ENCODE assay signal across 8 cellular contexts in genomic region chr17:50866261-50866949, GRCh38. TPM values are rescaled to one million over a fixed set of nuclear protein-coding genes. Genes with fewer than 3 reads are reported as not detected.
DNase-seq lines count a peak whose midpoint lies in the region; ATAC-seq, FAIRE-seq and TF ChIP-seq lines count a peak whose summit lies in the region.

Gene TOB1 (minus strand): TSS chr17:50866354. CDS start chr17:50864017, 2,337 bp downstream.

- H3K27ac Mint-ChIP-seq in activated CD4-positive, alpha-beta T cell treated with anti-CD3 and anti-CD28 coated beads for 36 hours: peak within 1 kb of the TSS; percentile 98
- peak within 1 kb of the TSS; percentile 98 for H3K27ac Mint-ChIP-seq in chondrocyte (ENCODE audit: unreplicated experiment)

- peak within 1 kb of the TSS; percentile 82 for H3K4me3 ChIP-seq in BE2C (ENCODE audit: low read depth, low read length)

- no peaks in the 10 kb centered on the region for H3K9me3 ChIP-seq in BE2C

- H3K27ac ChIP-seq in layer of hippocampus (ENCODE audit: low read depth, low read length): peak within 1 kb of the TSS; percentile 100

- H3K36me3 ChIP-seq in BE2C: peaks cover 17% of the 10 kb centered on the region

- POLR2A ChIA-PET in activated CD4-positive, alpha-beta T cell treated with anti-CD3 and anti-CD28 coated beads for 36 hours (lab: Charles Lee): interaction anchor here (0.6 to 3.1 kb wide), 23 partner anchors 10 to 445 kb away, joined by 3 to 18 read pairs (median 4); partner anchors contain the start of genes LUC7L3, NME1 and SPAG9

- H3K4me1 ChIP-seq in BE2C: peaks cover 3% of the 10 kb centered on the region; the same call in 1 of the 2 replicates

- peak; percentile 84 for FAIRE-seq in GM19239 (lab: Jason Lieb, UNC)

- CTCF ChIA-PET in activated CD4-positive, alpha-beta T cell treated with anti-CD3 and anti-CD28 coated beads for 36 hours (lab: Charles Lee): interaction anchor here (0.6 to 7.2 kb wide), 15 partner anchors 9 to 347 kb away, joined by 3 to 60 read pairs (median 4); partner anchors contain the start of gene NME1

- DNase-seq in BE2C: peak; percentile 100
- peak; percentile 79 for DNase-seq in GM19239 (ENCODE audit: insufficient read length, low spot score)
- peak; percentile 98 for DNase-seq in NCI-H524 (lab: John Stamatoyannopoulos, UW)
- DNase-seq in activated CD4-positive, alpha-beta T cell treated with anti-CD3 and anti-CD28 coated beads for 36 hours: peak; percentile 99
- peak; percentile 99 for DNase-seq in chondrocyte (ENCODE audit: low spot score)
- peak; percentile 91 to 97 (median 97) for DNase-seq in stimulated activated CD4-positive, alpha-beta T cell treated with anti-CD3 and anti-CD28 coated beads, Interleukin-1b, Interleukin-23, amount 100 ng/mL, for 24 hours (ENCODE audit: low read depth in 4 of 4, low spot score in 1 of 4)

- no peaks in the 10 kb centered on the region for H3K27me3 ChIP-seq in BE2C
- no peaks in the 10 kb centered on the region for H3K27me3 ChIP-seq in layer of hippocampus (ENCODE audit: control insufficient read depth, insufficient read depth, low read length)

- H3K36me3 Mint-ChIP-seq in activated CD4-positive, alpha-beta T cell treated with anti-CD3 and anti-CD28 coated beads for 36 hours (ENCODE audit: low read depth): peaks cover 19% of the 10 kb centered on the region
- peaks cover 14% of the 10 kb centered on the region for H3K36me3 Mint-ChIP-seq in chondrocyte (ENCODE audit: low read depth)

- peak within 1 kb of the TSS; percentile 96 for H3K4me3 Mint-ChIP-seq in activated CD4-positive, alpha-beta T cell treated with anti-CD3 and anti-CD28 coated beads for 36 hours
- peak within 1 kb of the TSS; percentile 97 for H3K4me3 Mint-ChIP-seq in chondrocyte (ENCODE audit: unreplicated experiment)

- no peaks in the 10 kb centered on the region for H3K27me3 Mint-ChIP-seq in activated CD4-positive, alpha-beta T cell treated with anti-CD3 and anti-CD28 coated beads for 36 hours
- no peaks in the 10 kb centered on the region for H3K27me3 Mint-ChIP-seq in chondrocyte (ENCODE audit: low read depth)

- intact Hi-C loops in activated CD4-positive, alpha-beta T cell treated with anti-CD3 and anti-CD28 coated beads for 36 hours (cut with DNase I, micrococcal nuclease): loop anchor here (1.0 to 5.0 kb wide), 15 partner anchors 53 to 716 kb away; partner anchors contain the start of genes ANKRD40 (in 2 of the 2), SPAG9 (in 2 of the 2), LUC7L3 (in 1 of the 2) and MBTD1 (in 1 of the 2)

- ATAC-seq in HG03442 (IDR thresholded peaks at IDR 0.05; ENCODE audit: unreplicated experiment): peak; percentile 67
- peak; percentile 78 for ATAC-seq in activated CD4-positive, alpha-beta T cell treated with anti-CD3 and anti-CD28 coated beads for 36 hours

- TF ChIP-seq CTCF in BE2C (IDR thresholded peaks at IDR 0.05; ENCODE audit: low read depth, low read length) (no peak), chondrocyte (IDR thresholded peaks at IDR 0.05) (no peak)

- H3K9me3 Mint-ChIP-seq in activated CD4-positive, alpha-beta T cell treated with anti-CD3 and anti-CD28 coated beads for 36 hours (ENCODE audit: low read depth): no peaks in the 10 kb centered on the region
- no peaks in the 10 kb centered on the region for H3K9me3 Mint-ChIP-seq in chondrocyte (ENCODE audit: low read depth)

- H3K4me1 Mint-ChIP-seq in activated CD4-positive, alpha-beta T cell treated with anti-CD3 and anti-CD28 coated beads for 36 hours: peaks cover 44% of the 10 kb centered on the region
- peaks cover 41% of the 10 kb centered on the region for H3K4me1 Mint-ChIP-seq in chondrocyte (ENCODE audit: low read depth)

RNA-seq across cellular contexts. Expression of gene TOB1, which starts in this region (rescaled TPM):
- polyA plus RNA-seq in BE2C (2012; ENCODE audit: insufficient read depth, insufficient read length, low read depth): 55.7 TPM
- total RNA-seq in activated CD4-positive, alpha-beta T cell treated with anti-CD3 and anti-CD28 coated beads for 36 hours: 10 to 100 TPM; 31.3 to 43.0 TPM
- 29.6 to 44.8 TPM (median 36.6 TPM) in 3 replicates for total RNA-seq in chondrocyte

Comparison
In these comparisons a context has a peak if more than half of its experiments do, and no peak if none do; other contexts are left out.
1. Peak in every context shown above with its lines: DNase-seq, ATAC-seq, H3K4me3 ChIP-seq and H3K27ac ChIP-seq.